ENCODE assay signal across 16 cellular contexts in genomic region chr9:83271665-83272071, GRCh38.
"Had no signal": no experiment of that assay in that cellular context is flagged by ENCODE, and none has a peak within 500 bp of the region (broad histone marks: within the 10 kb centered on the region; RNA-seq: fewer than 3 reads in every experiment).

No MANE protein-coding gene starts in this region.

- H3K9me3 ChIP-seq: gastroesophageal sphincter, lower lobe of right lung, upper lobe of right lung had no signal

- H3K27ac ChIP-seq: gastroesophageal sphincter, lower lobe of right lung, parathyroid adenoma, upper lobe of right lung had no signal

- H3K27me3 ChIP-seq: gastroesophageal sphincter, upper lobe of right lung had no signal

- H3K4me1 ChIP-seq: lower lobe of right lung had no signal

- H3K27me3 Mint-ChIP-seq: activated CD4-positive, alpha-beta memory T cell treated with anti-CD3 and anti-CD28 coated beads, Interleukin-2, amount 10 ng/mL, durations not matched to agents 7 days and 5 days; activated CD8-positive, alpha-beta memory T cell treated with anti-CD3 and anti-CD28 coated beads, Interleukin-2, amount 10 ng/mL, durations not matched to agents 7 days and 5 days; activated naive CD8-positive, alpha-beta T cell; effector memory CD8-positive, alpha-beta T cell had no signal

- H3K9me3 Mint-ChIP-seq: activated CD4-positive, alpha-beta memory T cell treated with anti-CD3 and anti-CD28 coated beads, Interleukin-2, amount 10 ng/mL, durations not matched to agents 7 days and 5 days; effector memory CD8-positive, alpha-beta T cell; natural killer cell treated with Interleukin-12 subunit alpha and Interleukin-12 subunit beta and Interleukin-15 and Interleukin-18, amount 100 ng/mL, for 72 hours had no signal

- ATAC-seq: activated CD8-positive, alpha-beta memory T cell treated with anti-CD3 and anti-CD28 coated beads, Interleukin-2, amount 10 ng/mL, durations not matched to agents 7 days and 5 days; effector memory CD8-positive, alpha-beta T cell; gastroesophageal sphincter; lower lobe of right lung; natural killer cell treated with Interleukin-12 subunit alpha and Interleukin-12 subunit beta and Interleukin-15 and Interleukin-18, amount 100 ng/mL, for 72 hours; upper lobe of right lung had no signal

- H3K4me1 Mint-ChIP-seq: activated CD4-positive, alpha-beta memory T cell treated with anti-CD3 and anti-CD28 coated beads, Interleukin-2, amount 10 ng/mL, durations not matched to agents 7 days and 5 days; activated CD8-positive, alpha-beta memory T cell treated with anti-CD3 and anti-CD28 coated beads, Interleukin-2, amount 10 ng/mL, durations not matched to agents 7 days and 5 days had no signal

- H3K4me3 ChIP-seq: gastroesophageal sphincter, lower lobe of right lung, upper lobe of right lung had no signal

- H3K36me3 Mint-ChIP-seq: activated CD8-positive, alpha-beta memory T cell treated with anti-CD3 and anti-CD28 coated beads, Interleukin-2, amount 10 ng/mL, durations not matched to agents 7 days and 5 days; activated naive CD8-positive, alpha-beta T cell; natural killer cell treated with Interleukin-12 subunit alpha and Interleukin-12 subunit beta and Interleukin-15 and Interleukin-18, amount 100 ng/mL, for 72 hours had no signal

- H3K27ac Mint-ChIP-seq: activated CD4-positive, alpha-beta memory T cell treated with anti-CD3 and anti-CD28 coated beads, Interleukin-2, amount 10 ng/mL, durations not matched to agents 7 days and 5 days; activated CD8-positive, alpha-beta memory T cell treated with anti-CD3 and anti-CD28 coated beads, Interleukin-2, amount 10 ng/mL, durations not matched to agents 7 days and 5 days; activated naive CD8-positive, alpha-beta T cell; effector memory CD8-positive, alpha-beta T cell; natural killer cell treated with Interleukin-12 subunit alpha and Interleukin-12 subunit beta and Interleukin-15 and Interleukin-18, amount 100 ng/mL, for 72 hours had no signal

- DNase-seq: activated CD4-positive, alpha-beta memory T cell treated with anti-CD3 and anti-CD28 coated beads, Interleukin-2, amount 10 ng/mL, durations not matched to agents 7 days and 5 days; activated CD4-positive, alpha-beta T cell treated with anti-CD3 and anti-CD28 coated beads for 48 hours; activated CD4-positive, CD25-positive, alpha-beta regulatory T cell; activated CD8-positive, alpha-beta memory T cell treated with anti-CD3 and anti-CD28 coated beads, Interleukin-2, amount 10 ng/mL, durations not matched to agents 7 days and 5 days; effector memory CD8-positive, alpha-beta T cell; lower lobe of right lung; stimulated activated CD4-positive, alpha-beta T cell treated with anti-CD3 and anti-CD28 coated beads, Interleukin-12 subunit alpha, Interleukin-12 subunit beta, amount 100 ng/mL, for 4 hours; stimulated activated CD4-positive, alpha-beta T cell treated with anti-CD3 and anti-CD28 coated beads, Interleukin-1b, Interleukin-23, amount 100 ng/mL, for 48 hours; stimulated activated CD8-positive, alpha-beta memory T cell treated with anti-CD3 and anti-CD28 coated beads, Interleukin-4, amount 100 ng/mL, for 48 hours; stimulated activated naive CD4-positive, alpha-beta T cell; T-helper 2 cell; upper lobe of right lung had no signal

- H3K4me3 Mint-ChIP-seq: activated CD4-positive, alpha-beta memory T cell treated with anti-CD3 and anti-CD28 coated beads, Interleukin-2, amount 10 ng/mL, durations not matched to agents 7 days and 5 days; activated CD8-positive, alpha-beta memory T cell treated with anti-CD3 and anti-CD28 coated beads, Interleukin-2, amount 10 ng/mL, durations not matched to agents 7 days and 5 days; activated naive CD8-positive, alpha-beta T cell; effector memory CD8-positive, alpha-beta T cell; natural killer cell treated with Interleukin-12 subunit alpha and Interleukin-12 subunit beta and Interleukin-15 and Interleukin-18, amount 100 ng/mL, for 72 hours had no signal
